1 cellular context compared by ENCODE assay signal in genomic region chrX:13167444-13168207, GRCh38.
A peak's percentile ranks its signal among the peaks of the same experiment; 100 is the strongest.
TF ChIP-seq lines count a peak whose summit lies in the region.

No MANE protein-coding gene starts in this region.

TF ChIP-seq in GM12878, 131 proteins besides CTCF, POLR2A, EP300 and RAD21 (continued from another document):
- TF ChIP-seq PRDM15 (CRISPR knock-in tag; IDR thresholded peaks at IDR 0.05) = no peak
- peak; percentile 91 for TF ChIP-seq ATF7 (IDR thresholded peaks at IDR 0.05; ENCODE audit: low read depth)
- no peak for TF ChIP-seq TAF1 (IDR thresholded peaks at IDR 0.05; ENCODE audit: borderline replicate concordance, low read depth, low read length)
- peak; percentile 44; the same call in 1 of the 2 replicates for TF ChIP-seq CREB1 (IDR thresholded peaks at IDR 0.05; ENCODE audit: low read depth)
- no peak for TF ChIP-seq MXI1 (IDR thresholded peaks at IDR 0.05; ENCODE audit: low read depth, low read length)
- no peak for TF ChIP-seq ZNF384 (IDR thresholded peaks at IDR 0.05; ENCODE audit: borderline replicate concordance, low read depth, low read length)
- TF ChIP-seq HDAC6 (IDR thresholded peaks at IDR 0.05; ENCODE audit: unreplicated experiment) = no peak
- TF ChIP-seq EGR1 (IDR thresholded peaks at IDR 0.05; ENCODE audit: borderline replicate concordance in 1 of 2, low read depth in 2 of 2, low read length in 2 of 2) = no peak
- 0 out of 2 replicates have a peak, but pooled peaks have one; percentile 37 for TF ChIP-seq ATF2 (IDR thresholded peaks at IDR 0.05; ENCODE audit: low read length)
- no peak for TF ChIP-seq HCFC1 (IDR thresholded peaks at IDR 0.05; ENCODE audit: low read length)
- TF ChIP-seq SIN3A (IDR thresholded peaks at IDR 0.05; ENCODE audit: low read depth, low read length) = no peak
